ENCODE assay signal across 8 cellular contexts in the genomic region with DNA sequence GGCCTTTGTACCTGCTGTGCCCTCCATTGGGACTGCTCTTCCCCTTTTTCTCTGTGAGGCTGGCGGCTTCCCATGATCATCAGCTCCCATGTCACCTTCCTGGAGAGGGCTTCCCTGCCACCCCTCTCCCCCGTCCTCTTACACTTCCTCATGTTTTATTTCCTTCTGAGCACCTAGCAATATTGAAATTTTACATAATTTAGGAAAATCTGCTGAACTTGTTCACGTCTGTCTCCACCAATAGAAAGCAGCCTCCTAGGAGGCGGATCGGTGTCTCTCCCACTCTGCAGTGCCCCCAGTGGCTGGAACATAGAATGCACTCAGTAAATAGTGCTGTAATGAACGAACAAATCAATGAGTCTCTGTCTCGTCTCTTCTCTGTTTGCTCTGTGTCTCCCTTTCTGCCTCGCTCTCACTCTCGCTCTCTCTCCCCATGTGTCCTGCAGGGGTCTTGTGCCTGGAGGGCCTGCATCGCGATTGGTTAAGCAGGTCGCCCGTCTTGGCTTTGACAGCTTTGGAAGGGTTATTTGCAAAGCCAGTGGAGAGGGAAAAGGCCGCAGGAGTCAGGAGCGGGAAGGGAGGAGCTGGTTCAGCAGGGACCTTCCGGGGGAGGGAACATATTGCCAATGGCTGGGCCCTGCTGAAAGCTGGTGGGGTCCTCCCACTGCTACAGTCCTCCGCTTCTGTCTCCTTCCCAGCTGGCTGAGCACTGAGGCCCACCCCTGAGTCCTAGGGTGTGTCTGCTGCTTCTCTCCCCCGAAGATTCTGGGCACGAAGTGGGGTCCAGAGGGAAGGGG. TPM values are rescaled to one million over a fixed set of nuclear protein-coding genes. Genes with fewer than 3 reads are reported as not detected.
DNase-seq lines count a peak whose midpoint lies in the region; ATAC-seq and TF ChIP-seq lines count a peak whose summit lies in the region.

No MANE protein-coding gene starts in this region.

- CTCF ChIA-PET in activated CD8-positive, alpha-beta memory T cell treated with anti-CD3 and anti-CD28 coated beads, Interleukin-2, amount 10 ng/mL, durations not matched to agents 7 days and 5 days (lab: Charles Lee): interaction anchor here (0.9 to 5.8 kb wide), 17 partner anchors 11 to 142 kb away, joined by 3 to 69 read pairs (median 6); partner anchors contain the start of genes OCSTAMP, TP53RK and ZNF334

- no peaks in the 10 kb centered on the region for H3K9me3 Mint-ChIP-seq in activated CD8-positive, alpha-beta memory T cell treated with anti-CD3 and anti-CD28 coated beads, Interleukin-2, amount 10 ng/mL, durations not matched to agents 7 days and 5 days (ENCODE audit: low read depth)

- intact Hi-C loops in mucosa of descending colon (cut with DNase I, micrococcal nuclease): no loop called here

- peak; percentile 70 for ATAC-seq in HG03280 (IDR thresholded peaks at IDR 0.05; ENCODE audit: unreplicated experiment)
- peak; percentile 79 for ATAC-seq in activated CD8-positive, alpha-beta memory T cell treated with anti-CD3 and anti-CD28 coated beads, Interleukin-2, amount 10 ng/mL, durations not matched to agents 7 days and 5 days
- peak; percentile 87 for ATAC-seq in mucosa of descending colon
- no peak for ATAC-seq in HG03025 (IDR thresholded peaks at IDR 0.05; ENCODE audit: low FRiP score, unreplicated experiment)

- no peaks in the 10 kb centered on the region for H3K36me3 ChIP-seq in mucosa of descending colon (ENCODE audit: low read depth)

- H3K27me3 Mint-ChIP-seq in activated CD8-positive, alpha-beta memory T cell treated with anti-CD3 and anti-CD28 coated beads, Interleukin-2, amount 10 ng/mL, durations not matched to agents 7 days and 5 days: peaks cover 5% of the 10 kb centered on the region

- no peaks in the 10 kb centered on the region for H3K36me3 Mint-ChIP-seq in activated CD8-positive, alpha-beta memory T cell treated with anti-CD3 and anti-CD28 coated beads, Interleukin-2, amount 10 ng/mL, durations not matched to agents 7 days and 5 days

- TF ChIP-seq CTCF in epithelial cell of esophagus (IDR thresholded peaks at IDR 0.05; ENCODE audit: insufficient read depth, low read depth, low read length, missing control alignments): peak; percentile 91
- TF ChIP-seq CTCF in mucosa of descending colon (IDR thresholded peaks at IDR 0.05): peak; percentile 75

- H3K9me3 ChIP-seq in mucosa of descending colon: no peaks in the 10 kb centered on the region

- peak; percentile 76 for DNase-seq in DMS153 treated with DMSO at 0.1 percent for 48 hours (lab: John Stamatoyannopoulos, UW; ENCODE audit: unreplicated experiment)
- peak; percentile 60 for DNase-seq in NOMO-1 treated with DMSO at 0.1 percent for 48 hours (lab: John Stamatoyannopoulos, UW; ENCODE audit: unreplicated experiment)
- DNase-seq in activated CD8-positive, alpha-beta memory T cell treated with anti-CD3 and anti-CD28 coated beads, Interleukin-2, amount 10 ng/mL, durations not matched to agents 7 days and 5 days: peak; percentile 81
- peak; percentile 64 for DNase-seq in epithelial cell of esophagus (ENCODE audit: low read depth)
- DNase-seq in mucosa of descending colon: peak; percentile 38 to 80 (median 58)
- peak; percentile 35 to 54 for DNase-seq in stimulated activated CD8-positive, alpha-beta memory T cell treated with anti-CD3 and anti-CD28 coated beads, Interleukin-2, amount 100 ng/mL, for 48 hours (ENCODE audit: low read depth in 2 of 2)

- peaks cover 29% of the 10 kb centered on the region for H3K4me1 Mint-ChIP-seq in activated CD8-positive, alpha-beta memory T cell treated with anti-CD3 and anti-CD28 coated beads, Interleukin-2, amount 10 ng/mL, durations not matched to agents 7 days and 5 days

- no peak overlapping the region for H3K27ac Mint-ChIP-seq in activated CD8-positive, alpha-beta memory T cell treated with anti-CD3 and anti-CD28 coated beads, Interleukin-2, amount 10 ng/mL, durations not matched to agents 7 days and 5 days

- H3K4me1 ChIP-seq in mucosa of descending colon (ENCODE audit: low read depth): no peaks in the 10 kb centered on the region

- H3K4me3 Mint-ChIP-seq in activated CD8-positive, alpha-beta memory T cell treated with anti-CD3 and anti-CD28 coated beads, Interleukin-2, amount 10 ng/mL, durations not matched to agents 7 days and 5 days: no peak overlapping the region

- H3K4me3 ChIP-seq in epithelial cell of esophagus (ENCODE audit: low read length) (peak overlapping the region; percentile 32), mucosa of descending colon (no peak overlapping the region)

RNA-seq across cellular contexts. Expression of gene OCSTAMP, which starts 12.1 kb away (rescaled TPM):
- total RNA-seq in activated CD8-positive, alpha-beta memory T cell treated with anti-CD3 and anti-CD28 coated beads, Interleukin-2, amount 10 ng/mL, durations not matched to agents 7 days and 5 days: not detected
- total RNA-seq in mucosa of descending colon: not detected

RNA-seq across cellular contexts. Expression of gene ZNF334, which starts 49.2 kb away (rescaled TPM):
- total RNA-seq in activated CD8-positive, alpha-beta memory T cell treated with anti-CD3 and anti-CD28 coated beads, Interleukin-2, amount 10 ng/mL, durations not matched to agents 7 days and 5 days: 1 to 10 TPM; 1.7 to 1.8 TPM
- total RNA-seq in mucosa of descending colon: 1 to 10 TPM; 1.2 to 4.5 (median 2.7) TPM
